In the genomic region with DNA sequence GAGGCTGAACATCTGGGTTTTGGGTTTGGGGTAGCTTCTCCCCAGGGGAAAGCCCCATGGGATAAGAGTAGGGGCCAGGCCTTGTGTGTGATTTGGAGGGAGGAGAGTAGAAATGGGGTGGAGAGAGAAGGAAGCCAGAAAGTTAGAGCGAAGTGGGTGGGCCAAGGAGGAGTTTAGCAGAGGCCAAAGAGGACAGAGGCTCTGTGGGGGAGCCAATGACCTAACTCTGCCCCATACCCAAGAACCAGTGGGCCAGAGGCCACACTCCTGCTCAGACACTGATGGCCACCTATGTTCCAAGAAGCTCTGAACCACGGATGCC, we compare ENCODE assay signal across 18 cellular contexts. TPM values are rescaled to one million over a fixed set of nuclear protein-coding genes. Genes with fewer than 3 reads are reported as not detected.
A peak's percentile ranks its signal among the peaks of the same experiment; 100 is the strongest.
DNase-seq lines count a peak whose midpoint lies in the region; ATAC-seq and TF ChIP-seq lines count a peak whose summit lies in the region.
"Had no signal": no experiment of that assay in that cellular context is flagged by ENCODE, and none has a peak within 500 bp of the region (broad histone marks: within the 10 kb centered on the region; RNA-seq: fewer than 3 reads in every experiment).

No MANE protein-coding gene starts in this region.

- POLR2A ChIA-PET in HCT116 (lab: Charles Lee): interaction anchor here (0.6 to 1.6 kb wide), 2 partner anchors 52 to 95 kb away, joined by 3 read pairs; a partner anchor contains a TSS

- no peak for ATAC-seq in HCT116
- ATAC-seq: right lobe of liver had no signal

- H3K27me3 ChIP-seq in HCT116 (ENCODE audit: insufficient read depth, low read length): no peaks in the 10 kb centered on the region
- H3K27me3 ChIP-seq in muscle layer of duodenum (ENCODE audit: low read depth, low read length): no peaks in the 10 kb centered on the region
- no peaks in the 10 kb centered on the region for H3K27me3 ChIP-seq in subcutaneous abdominal adipose tissue (ENCODE audit: control insufficient read depth in 5 of 5, insufficient read depth in 4 of 5, low read length in 5 of 5)
- H3K27me3 ChIP-seq: right lobe of liver had no signal

- H3K4me3 ChIP-seq in HCT116 (replicated peaks in 1 of 2; ENCODE audit: low read depth in 1 of 2, low read length in 2 of 2) (0 out of 4 replicates have a peak overlapping the region, but pooled peaks of 1 of the 2 experiments have one; percentile 23), coronary artery (no peak overlapping the region), muscle layer of duodenum (ENCODE audit: low read depth in 1 of 2, low read length in 2 of 2) (no peak overlapping the region), subcutaneous abdominal adipose tissue (ENCODE audit: low read depth in 1 of 5, low read length in 5 of 5) (peak overlapping the region in 1 of 5 donors; percentile 15)
- H3K4me3 ChIP-seq: right lobe of liver, thoracic aorta had no signal

- RAD21 ChIA-PET in HCT116 (lab: Charles Lee; ENCODE audit: low non-redundant PET in 1 of 2, low total read pairs in 2 of 2, uncharacterized antibody in 2 of 2, unreplicated experiment in 2 of 2): no interaction called here

- peaks cover 10% of the 10 kb centered on the region; the same call in 1 of the 2 replicates for H3K79me2 ChIP-seq in HCT116 (ENCODE audit: insufficient read depth, low read length)

- TF ChIP-seq CTCF in HCT116 (IDR thresholded peaks at IDR 0.05 in 2 of 3, conservative IDR thresholded peaks at IDR 0.05 in 1 of 3; ENCODE audit: borderline replicate concordance in 1 of 3, insufficient read depth in 1 of 3, low read depth in 2 of 3, low read length in 2 of 3) (no peak), coronary artery (IDR thresholded peaks at IDR 0.05) (no peak)

- DNase-seq in HCT116 (ENCODE audit: low read depth, low spot score) (no peak), coronary artery (ENCODE audit: low spot score) (no peak), SIG-M5 (lab: John Stamatoyannopoulos, UW) (no peak), COLO668 (lab: John Stamatoyannopoulos, UW; ENCODE audit: unreplicated experiment) (no peak), OCI-M2 (lab: John Stamatoyannopoulos, UW; ENCODE audit: unreplicated experiment) (no peak), epidermal melanocyte (ENCODE audit: insufficient read length, low spot score) (no peak)
- DNase-seq: activated CD4-positive, alpha-beta T cell treated with anti-CD3 and anti-CD28 coated beads for 48 hours; activated gamma-delta T cell; amniotic stem cell; CD8-positive, alpha-beta memory T cell; DND-41; left cardiac atrium; midbrain; right lobe of liver had no signal

- H4K20me1 ChIP-seq in HCT116 (ENCODE audit: insufficient read depth): no peaks in the 10 kb centered on the region

- TF ChIP-seq RAD21 in HCT116 (IDR thresholded peaks at IDR 0.05; ENCODE audit: low read depth): no peak

- H3K9me3 ChIP-seq in HCT116 (ENCODE audit: control insufficient read depth in 1 of 2, insufficient read depth in 1 of 2, low read depth in 1 of 2, low read length in 2 of 2) (no peaks in the 10 kb centered on the region), muscle layer of duodenum (ENCODE audit: control insufficient read depth in 1 of 2, low read length in 2 of 2) (no peaks in the 10 kb centered on the region), subcutaneous abdominal adipose tissue (ENCODE audit: control insufficient read depth in 5 of 5, low read length in 5 of 5) (no peaks in the 10 kb centered on the region)
- H3K9me3 ChIP-seq: right lobe of liver, thoracic aorta had no signal

- intact Hi-C loops in HCT116 (cut with micrococcal nuclease): no loop called here

- H3K9me2 ChIP-seq in HCT116 (ENCODE audit: insufficient read depth): no peaks in the 10 kb centered on the region

- H2AFZ ChIP-seq in HCT116 (ENCODE audit: low read depth, low read length, poor library complexity, severe bottlenecking): no peak overlapping the region

- H3K27ac ChIP-seq in HCT116 (ENCODE audit: low read depth, low read length) (peak overlapping the region; percentile 82), coronary artery (peak overlapping the region; percentile 10 to 87), muscle layer of duodenum (ENCODE audit: low read length) (peak overlapping the region; percentile 28), subcutaneous abdominal adipose tissue (ENCODE audit: low read depth, low read length) (peak overlapping the region; percentile 68)
- H3K27ac ChIP-seq: right lobe of liver, thoracic aorta had no signal

- H3K4me1 ChIP-seq in HCT116 (ENCODE audit: control insufficient read depth in 1 of 2, insufficient read depth in 2 of 2, low read length in 2 of 2) (peaks cover 58 to 91% of the 10 kb centered on the region in 2 experiments), muscle layer of duodenum (ENCODE audit: control insufficient read depth in 1 of 2, insufficient read depth in 2 of 2, low read length in 2 of 2) (peaks cover 3 to 34% of the 10 kb centered on the region in 2 donors), subcutaneous abdominal adipose tissue (ENCODE audit: control insufficient read depth in 5 of 5, insufficient read depth in 5 of 5, low read length in 5 of 5) (peaks cover 22 to 84% (median 80%) of the 10 kb centered on the region in 5 donors)

- H3K9ac ChIP-seq in HCT116 (ENCODE audit: low read length) (peak overlapping the region; percentile 41; the same call in 1 of the 2 replicates), subcutaneous abdominal adipose tissue (ENCODE audit: low read length in 5 of 5) (peak overlapping the region in 3 of 5 donors; percentile 20 to 55 (median 45))

- no peak for TF ChIP-seq POLR2A in HCT116 (IDR thresholded peaks at IDR 0.05; ENCODE audit: borderline replicate concordance, extremely low read depth, insufficient read depth, insufficient read length)

- H3K4me2 ChIP-seq in HCT116 (ENCODE audit: low read length): peak overlapping the region; percentile 63

- CTCF ChIA-PET in HCT116 (lab: Charles Lee): no interaction called here

- H3K36me3 ChIP-seq in HCT116 (ENCODE audit: control insufficient read depth in 1 of 2, insufficient read depth in 2 of 2, low read length in 2 of 2) (no peaks in the 10 kb centered on the region), muscle layer of duodenum (ENCODE audit: control insufficient read depth in 1 of 2, insufficient read depth in 2 of 2, low read length in 2 of 2) (peaks cover 0 to 19% of the 10 kb centered on the region in 2 donors), subcutaneous abdominal adipose tissue (ENCODE audit: control insufficient read depth in 5 of 5, insufficient read depth in 5 of 5, low read length in 5 of 5) (peaks cover 0 to 12% (median 6%) of the 10 kb centered on the region in 5 donors)
- H3K36me3 ChIP-seq: right lobe of liver had no signal

- no TSS peak for BruUV-seq in HCT116 (replicated peaks; lab: Mats Ljungman, UMichigan)

TF ChIP-seq in HCT116, 20 proteins besides CTCF, POLR2A, EP300 and RAD21 (continues in another document):
- TF ChIP-seq ZFX (IDR thresholded peaks at IDR 0.05): no peak
- TF ChIP-seq, protein P1, sequence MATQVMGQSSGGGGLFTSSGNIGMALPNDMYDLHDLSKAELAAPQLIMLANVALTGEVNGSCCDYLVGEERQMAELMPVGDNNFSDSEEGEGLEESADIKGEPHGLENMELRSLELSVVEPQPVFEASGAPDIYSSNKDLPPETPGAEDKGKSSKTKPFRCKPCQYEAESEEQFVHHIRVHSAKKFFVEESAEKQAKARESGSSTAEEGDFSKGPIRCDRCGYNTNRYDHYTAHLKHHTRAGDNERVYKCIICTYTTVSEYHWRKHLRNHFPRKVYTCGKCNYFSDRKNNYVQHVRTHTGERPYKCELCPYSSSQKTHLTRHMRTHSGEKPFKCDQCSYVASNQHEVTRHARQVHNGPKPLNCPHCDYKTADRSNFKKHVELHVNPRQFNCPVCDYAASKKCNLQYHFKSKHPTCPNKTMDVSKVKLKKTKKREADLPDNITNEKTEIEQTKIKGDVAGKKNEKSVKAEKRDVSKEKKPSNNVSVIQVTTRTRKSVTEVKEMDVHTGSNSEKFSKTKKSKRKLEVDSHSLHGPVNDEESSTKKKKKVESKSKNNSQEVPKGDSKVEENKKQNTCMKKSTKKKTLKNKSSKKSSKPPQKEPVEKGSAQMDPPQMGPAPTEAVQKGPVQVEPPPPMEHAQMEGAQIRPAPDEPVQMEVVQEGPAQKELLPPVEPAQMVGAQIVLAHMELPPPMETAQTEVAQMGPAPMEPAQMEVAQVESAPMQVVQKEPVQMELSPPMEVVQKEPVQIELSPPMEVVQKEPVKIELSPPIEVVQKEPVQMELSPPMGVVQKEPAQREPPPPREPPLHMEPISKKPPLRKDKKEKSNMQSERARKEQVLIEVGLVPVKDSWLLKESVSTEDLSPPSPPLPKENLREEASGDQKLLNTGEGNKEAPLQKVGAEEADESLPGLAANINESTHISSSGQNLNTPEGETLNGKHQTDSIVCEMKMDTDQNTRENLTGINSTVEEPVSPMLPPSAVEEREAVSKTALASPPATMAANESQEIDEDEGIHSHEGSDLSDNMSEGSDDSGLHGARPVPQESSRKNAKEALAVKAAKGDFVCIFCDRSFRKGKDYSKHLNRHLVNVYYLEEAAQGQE (IDR thresholded peaks at IDR 0.05; ENCODE audit: low read depth): no peak
- TF ChIP-seq ELF1 (IDR thresholded peaks at IDR 0.05; ENCODE audit: borderline replicate concordance, low read depth): no peak
- no peak for TF ChIP-seq SIN3A (IDR thresholded peaks at IDR 0.05; ENCODE audit: low read depth)
- no peak for TF ChIP-seq TCF7L2 (IDR thresholded peaks at IDR 0.05; ENCODE audit: borderline replicate concordance, extremely low read depth, insufficient read depth, insufficient read length)
- no peak for TF ChIP-seq CEBPB (IDR thresholded peaks at IDR 0.05; ENCODE audit: low read depth)
- TF ChIP-seq FOSL1 (IDR thresholded peaks at IDR 0.05; ENCODE audit: low read depth): no peak
- TF ChIP-seq SRF (IDR thresholded peaks at IDR 0.05; ENCODE audit: low read depth): no peak
- no peak for TF ChIP-seq JUND (IDR thresholded peaks at IDR 0.05)
- no peak for TF ChIP-seq SP1 (IDR thresholded peaks at IDR 0.05; ENCODE audit: low read depth)
- TF ChIP-seq, protein P2, sequence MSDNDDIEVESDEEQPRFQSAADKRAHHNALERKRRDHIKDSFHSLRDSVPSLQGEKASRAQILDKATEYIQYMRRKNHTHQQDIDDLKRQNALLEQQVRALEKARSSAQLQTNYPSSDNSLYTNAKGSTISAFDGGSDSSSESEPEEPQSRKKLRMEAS (IDR thresholded peaks at IDR 0.05): no peak
- TF ChIP-seq EZH2phosphoT487 (IDR thresholded peaks at IDR 0.05; ENCODE audit: borderline replicate concordance): no peak
- TF ChIP-seq, protein P3, sequence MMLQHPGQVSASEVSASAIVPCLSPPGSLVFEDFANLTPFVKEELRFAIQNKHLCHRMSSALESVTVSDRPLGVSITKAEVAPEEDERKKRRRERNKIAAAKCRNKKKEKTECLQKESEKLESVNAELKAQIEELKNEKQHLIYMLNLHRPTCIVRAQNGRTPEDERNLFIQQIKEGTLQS (IDR thresholded peaks at IDR 0.05): no peak
- no peak for TF ChIP-seq EZH2 (IDR thresholded peaks at IDR 0.05)

RNA-seq across cellular contexts. Expression of a gene that starts 9.3 kb away (rescaled TPM):
- 34.7 TPM for total RNA-seq in HCT116 (2021; ENCODE audit: unreplicated experiment)
- polyA plus RNA-seq in HCT116 (2012): 32.1 and 34.1 TPM in 2 replicates
- polyA plus RNA-seq: CD8-positive, alpha-beta memory T cell had no signal

RNA-seq across cellular contexts. Expression of a gene that starts 10.9 kb away (rescaled TPM):
- total RNA-seq in HCT116 (2021; ENCODE audit: unreplicated experiment): not detected
- 0.05 and 0.17 TPM in 2 replicates for polyA plus RNA-seq in HCT116 (2012)
- total RNA-seq: frontal cortex had no signal
- polyA plus RNA-seq: CD8-positive, alpha-beta memory T cell had no signal

RNA-seq across cellular contexts. Expression of a gene that starts 43.8 kb away (rescaled TPM):
- 49.7 TPM for total RNA-seq in HCT116 (2021; ENCODE audit: unreplicated experiment)
- 58.3 and 64.0 TPM in 2 replicates for polyA plus RNA-seq in HCT116 (2012)

RNA-seq across cellular contexts. Expression of a gene that starts 50.3 kb away (rescaled TPM):
- total RNA-seq in HCT116 (2021; ENCODE audit: unreplicated experiment): 191 TPM
- 169 and 175 TPM in 2 replicates for polyA plus RNA-seq in HCT116 (2012)

Comparison
In these comparisons a context has a peak if more than half of its experiments do, and no peak if none do; other contexts are left out.
1. H3K27ac ChIP-seq: peak in every context shown above with its lines; median percentile 82 in HCT116; 68 in subcutaneous abdominal adipose tissue; 48 in coronary artery; 28 in muscle layer of duodenum.